17 cellular contexts compared by ENCODE assay signal in the genomic region with DNA sequence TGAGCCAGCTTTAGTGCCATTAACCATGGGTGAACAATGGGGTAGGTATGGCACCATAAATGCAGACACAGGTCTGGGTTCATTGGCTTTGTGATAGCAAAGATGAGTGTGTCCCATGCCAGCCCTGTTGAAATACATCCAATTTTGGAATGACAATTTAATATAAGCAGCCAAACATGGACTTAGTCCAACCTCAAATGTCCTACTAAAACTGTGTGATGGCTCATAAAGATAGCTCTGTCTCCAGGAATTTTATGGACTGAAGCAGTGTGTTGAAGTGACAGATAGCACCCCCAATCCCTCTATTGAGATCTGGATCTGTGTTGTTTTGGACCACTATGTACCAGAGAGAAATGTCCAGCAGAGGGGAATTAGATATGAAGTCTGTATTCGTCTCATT.
A peak's percentile ranks its signal among the peaks of the same experiment; 100 is the strongest.
DNase-seq lines count a peak whose midpoint lies in the region; ATAC-seq and TF ChIP-seq lines count a peak whose summit lies in the region.
"Had no signal": no experiment of that assay in that cellular context is flagged by ENCODE, and none has a peak within 500 bp of the region (broad histone marks: within the 10 kb centered on the region; RNA-seq: fewer than 3 reads in every experiment).

No MANE protein-coding gene starts in this region.

- H3K27me3 Mint-ChIP-seq in natural killer cell (ENCODE audit: low read depth in 2 of 2), result no peaks in the 10 kb centered on the region
- H3K27me3 Mint-ChIP-seq: B cell; CD4-positive, alpha-beta T cell had no signal

- no peaks in the 10 kb centered on the region for H3K79me2 ChIP-seq in SK-N-SH (ENCODE audit: insufficient read depth)

- intact Hi-C loops in right lobe of liver (cut with DNase I), result no loop called here
- intact Hi-C loops in natural killer cell (cut with micrococcal nuclease), result no loop called here

- POLR2A ChIA-PET in SK-N-SH (lab: Yijun Ruan, JAX), result no interaction called here

- DNase-seq in SK-N-SH (no peak), right lobe of liver (no peak), natural killer cell (no peak)
- DNase-seq: AML-193; Caco-2; Calu3; CD4-positive, alpha-beta T cell; CD8-positive, alpha-beta T cell; DMS79 treated with DMSO at 0.1 percent for 48 hours; GDM1 had no signal

- no peak overlapping the region for H3K27ac Mint-ChIP-seq in natural killer cell
- H3K27ac Mint-ChIP-seq: B cell; CD4-positive, alpha-beta T cell; CD8-positive, alpha-beta T cell had no signal

- WGBS in SK-N-SH (ENCODE audit: low lambda C conversion rate), result 40% methylated on average over 1 of the region's 1 CpG
- 64% methylated on average over 1 of the region's 1 CpG for WGBS in right lobe of liver (ENCODE audit: insufficient coverage, low coverage, low lambda C conversion rate, missing lambda C conversion rate)

- H3K9ac ChIP-seq in SK-N-SH, result no peak overlapping the region
- H3K9ac ChIP-seq: BLaER1 treated with 17β-estradiol and CSF1 and Interleukin-3, amounts not matched to agents 10 nM and 100 nM had no signal

- no peaks in the 10 kb centered on the region for H4K20me1 ChIP-seq in SK-N-SH (ENCODE audit: insufficient read depth)
- H4K20me1 ChIP-seq: BLaER1 treated with 17β-estradiol and CSF1 and Interleukin-3, amounts not matched to agents 10 nM and 100 nM had no signal

- H3K9me2 ChIP-seq in SK-N-SH, result no peaks in the 10 kb centered on the region

- CTCF ChIA-PET in SK-N-SH (lab: Yijun Ruan, JAX), result interaction anchor here (1.0 to 1.1 kb wide), 3 partner anchors 11 to 59 kb away, joined by 3 to 4 read pairs (median 4); no protein-coding TSS in a partner anchor

- ATAC-seq in SK-N-SH treated with all-trans-retinoic acid at 6 μM for 48 hours (no peak), right lobe of liver (no peak), natural killer cell (no peak)
- ATAC-seq: A549; CD8-positive, alpha-beta T cell; GM12878 had no signal

- H3K4me3 Mint-ChIP-seq in natural killer cell, result no peak overlapping the region
- H3K4me3 Mint-ChIP-seq: B cell; CD4-positive, alpha-beta T cell; CD8-positive, alpha-beta T cell had no signal

- H3K27ac ChIP-seq in SK-N-SH (ENCODE audit: low read depth in 2 of 2, low read length in 1 of 2) (peak overlapping the region in 1 of 2 experiments; percentile 69; a peak in 1 of 4 replicates), VCaP (peak overlapping the region; percentile 42; the same call in 1 of the 2 replicates), right lobe of liver (no peak overlapping the region)
- H3K27ac ChIP-seq: 22Rv1; A549; BLaER1 treated with 17β-estradiol and CSF1 and Interleukin-3, amounts not matched to agents 10 nM and 100 nM had no signal

- H3K36me3 ChIP-seq in SK-N-SH (replicated peaks in 1 of 2; ENCODE audit: control insufficient read depth in 1 of 2, insufficient read depth in 2 of 2, low read length in 1 of 2) (no peaks in the 10 kb centered on the region), right lobe of liver (no peaks in the 10 kb centered on the region)
- H3K36me3 ChIP-seq: BLaER1 treated with 17β-estradiol and CSF1 and Interleukin-3, amounts not matched to agents 10 nM and 100 nM had no signal

- H3K4me3 ChIP-seq in SK-N-SH (ENCODE audit: low read depth in 2 of 2, low read length in 1 of 2), result no peak overlapping the region
- H3K4me3 ChIP-seq in right lobe of liver, result no peak overlapping the region
- H3K4me3 ChIP-seq: A549; BLaER1 treated with 17β-estradiol and CSF1 and Interleukin-3, amounts not matched to agents 10 nM and 100 nM; GM12878 had no signal

- no peaks in the 10 kb centered on the region for H3K36me3 Mint-ChIP-seq in natural killer cell
- H3K36me3 Mint-ChIP-seq: CD8-positive, alpha-beta T cell had no signal

- H3K9me3 Mint-ChIP-seq in natural killer cell, result peaks cover 4 to 6% of the 10 kb centered on the region in 2 donors
- H3K9me3 Mint-ChIP-seq: CD8-positive, alpha-beta T cell had no signal

- no peak for TF ChIP-seq RAD21 in SK-N-SH (IDR thresholded peaks at IDR 0.05; ENCODE audit: low read length)

- H3K27me3 ChIP-seq in SK-N-SH (ENCODE audit: insufficient read depth) (no peaks in the 10 kb centered on the region), right lobe of liver (no peaks in the 10 kb centered on the region)
- H3K27me3 ChIP-seq: BLaER1 treated with 17β-estradiol and CSF1 and Interleukin-3, amounts not matched to agents 10 nM and 100 nM had no signal

- H3K4me1 ChIP-seq in SK-N-SH (ENCODE audit: control insufficient read depth in 1 of 2, insufficient read depth in 2 of 2, low read depth in 1 of 2, low read length in 1 of 2), result peaks cover 0 to 7% of the 10 kb centered on the region in 2 experiments; a peak in 1 of 4 replicates
- H3K4me1 ChIP-seq in right lobe of liver, result no peaks in the 10 kb centered on the region
- H3K4me1 ChIP-seq: A549; BLaER1 treated with 17β-estradiol and CSF1 and Interleukin-3, amounts not matched to agents 10 nM and 100 nM; Caco-2 had no signal

- peak in 1 of 2 experiments; percentile 41; a peak in 1 of 4 replicates for TF ChIP-seq EP300 in SK-N-SH (IDR thresholded peaks at IDR 0.05; ENCODE audit: borderline replicate concordance in 1 of 2, low read depth in 1 of 2, low read length in 1 of 2)

- H3F3A ChIP-seq in SK-N-SH (replicated peaks; ENCODE audit: insufficient read depth), result no peaks in the 10 kb centered on the region

- no peak for TF ChIP-seq CTCF in SK-N-SH (IDR thresholded peaks at IDR 0.05)
- no peak for TF ChIP-seq CTCF in VCaP (conservative IDR thresholded peaks at IDR 0.05)
- no peak for TF ChIP-seq CTCF in right lobe of liver (IDR thresholded peaks at IDR 0.05)
- no peak for TF ChIP-seq CTCF in natural killer cell (IDR thresholded peaks at IDR 0.05)

- no peak for TF ChIP-seq POLR2A in right lobe of liver (IDR thresholded peaks at IDR 0.05)

- H3K9me3 ChIP-seq in SK-N-SH (no peaks in the 10 kb centered on the region), right lobe of liver (no peaks in the 10 kb centered on the region)
- H3K9me3 ChIP-seq: A549; BLaER1 treated with 17β-estradiol and CSF1 and Interleukin-3, amounts not matched to agents 10 nM and 100 nM; Caco-2 had no signal

- H2AFZ ChIP-seq in SK-N-SH (ENCODE audit: low read depth), result no peak overlapping the region

- no peaks in the 10 kb centered on the region for H3K4me1 Mint-ChIP-seq in natural killer cell
- H3K4me1 Mint-ChIP-seq: B cell had no signal

- no peak overlapping the region for H3K4me2 ChIP-seq in SK-N-SH
- H3K4me2 ChIP-seq: A549; BLaER1 treated with 17β-estradiol and CSF1 and Interleukin-3, amounts not matched to agents 10 nM and 100 nM had no signal

TF ChIP-seq in SK-N-SH treated with all-trans-retinoic acid at 6 μM for 48 hours, 23 proteins besides CTCF, POLR2A, EP300 and RAD21:
- TF ChIP-seq ISL1 (CRISPR knock-in tag; IDR thresholded peaks at IDR 0.05) (peak; percentile 45; the same call in 1 of the 2 replicates), ZC3H10 (CRISPR knock-in tag; IDR thresholded peaks at IDR 0.05) (no peak)
TF ChIP-seq in SK-N-SH treated with all-trans-retinoic acid at 6 μM for 48 hours: peak in this region for 1.

TF ChIP-seq in SK-N-SH, 30 proteins besides CTCF, POLR2A, EP300 and RAD21 (continues in another document):
- TF ChIP-seq SMC3 (IDR thresholded peaks at IDR 0.05; ENCODE audit: low read depth, low read length), result no peak
- no peak for TF ChIP-seq MEF2A (IDR thresholded peaks at IDR 0.05; ENCODE audit: borderline replicate concordance, low read depth)
- TF ChIP-seq, protein P1, sequence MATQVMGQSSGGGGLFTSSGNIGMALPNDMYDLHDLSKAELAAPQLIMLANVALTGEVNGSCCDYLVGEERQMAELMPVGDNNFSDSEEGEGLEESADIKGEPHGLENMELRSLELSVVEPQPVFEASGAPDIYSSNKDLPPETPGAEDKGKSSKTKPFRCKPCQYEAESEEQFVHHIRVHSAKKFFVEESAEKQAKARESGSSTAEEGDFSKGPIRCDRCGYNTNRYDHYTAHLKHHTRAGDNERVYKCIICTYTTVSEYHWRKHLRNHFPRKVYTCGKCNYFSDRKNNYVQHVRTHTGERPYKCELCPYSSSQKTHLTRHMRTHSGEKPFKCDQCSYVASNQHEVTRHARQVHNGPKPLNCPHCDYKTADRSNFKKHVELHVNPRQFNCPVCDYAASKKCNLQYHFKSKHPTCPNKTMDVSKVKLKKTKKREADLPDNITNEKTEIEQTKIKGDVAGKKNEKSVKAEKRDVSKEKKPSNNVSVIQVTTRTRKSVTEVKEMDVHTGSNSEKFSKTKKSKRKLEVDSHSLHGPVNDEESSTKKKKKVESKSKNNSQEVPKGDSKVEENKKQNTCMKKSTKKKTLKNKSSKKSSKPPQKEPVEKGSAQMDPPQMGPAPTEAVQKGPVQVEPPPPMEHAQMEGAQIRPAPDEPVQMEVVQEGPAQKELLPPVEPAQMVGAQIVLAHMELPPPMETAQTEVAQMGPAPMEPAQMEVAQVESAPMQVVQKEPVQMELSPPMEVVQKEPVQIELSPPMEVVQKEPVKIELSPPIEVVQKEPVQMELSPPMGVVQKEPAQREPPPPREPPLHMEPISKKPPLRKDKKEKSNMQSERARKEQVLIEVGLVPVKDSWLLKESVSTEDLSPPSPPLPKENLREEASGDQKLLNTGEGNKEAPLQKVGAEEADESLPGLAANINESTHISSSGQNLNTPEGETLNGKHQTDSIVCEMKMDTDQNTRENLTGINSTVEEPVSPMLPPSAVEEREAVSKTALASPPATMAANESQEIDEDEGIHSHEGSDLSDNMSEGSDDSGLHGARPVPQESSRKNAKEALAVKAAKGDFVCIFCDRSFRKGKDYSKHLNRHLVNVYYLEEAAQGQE (IDR thresholded peaks at IDR 0.05; ENCODE audit: low read depth, low read length), result no peak
- TF ChIP-seq, protein P2, sequence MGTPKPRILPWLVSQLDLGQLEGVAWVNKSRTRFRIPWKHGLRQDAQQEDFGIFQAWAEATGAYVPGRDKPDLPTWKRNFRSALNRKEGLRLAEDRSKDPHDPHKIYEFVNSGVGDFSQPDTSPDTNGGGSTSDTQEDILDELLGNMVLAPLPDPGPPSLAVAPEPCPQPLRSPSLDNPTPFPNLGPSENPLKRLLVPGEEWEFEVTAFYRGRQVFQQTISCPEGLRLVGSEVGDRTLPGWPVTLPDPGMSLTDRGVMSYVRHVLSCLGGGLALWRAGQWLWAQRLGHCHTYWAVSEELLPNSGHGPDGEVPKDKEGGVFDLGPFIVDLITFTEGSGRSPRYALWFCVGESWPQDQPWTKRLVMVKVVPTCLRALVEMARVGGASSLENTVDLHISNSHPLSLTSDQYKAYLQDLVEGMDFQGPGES (IDR thresholded peaks at IDR 0.05; ENCODE audit: low read depth, low read length), result no peak
- TF ChIP-seq, protein P3, sequence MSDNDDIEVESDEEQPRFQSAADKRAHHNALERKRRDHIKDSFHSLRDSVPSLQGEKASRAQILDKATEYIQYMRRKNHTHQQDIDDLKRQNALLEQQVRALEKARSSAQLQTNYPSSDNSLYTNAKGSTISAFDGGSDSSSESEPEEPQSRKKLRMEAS (IDR thresholded peaks at IDR 0.05; ENCODE audit: low read depth), result no peak
- no peak for TF ChIP-seq FOXJ3 (CRISPR knock-in tag; IDR thresholded peaks at IDR 0.05)
- TF ChIP-seq GABPA (IDR thresholded peaks at IDR 0.05; ENCODE audit: low read depth), result no peak
- TF ChIP-seq FOXM1 (IDR thresholded peaks at IDR 0.05; ENCODE audit: low read depth), result no peak
- no peak for TF ChIP-seq TAF1 (IDR thresholded peaks at IDR 0.05; ENCODE audit: borderline replicate concordance, low read depth, low read length)
- no peak for TF ChIP-seq POLR2AphosphoS5 (IDR thresholded peaks at IDR 0.05; ENCODE audit: low read depth, low read length)
- TF ChIP-seq GATA2 (CRISPR knock-in tag; IDR thresholded peaks at IDR 0.05), result no peak
